Comparison of ENCODE assay signal across 12 cellular contexts in genomic region chr19:47020132-47020805, GRCh38. TPM values are rescaled to one million over a fixed set of nuclear protein-coding genes. Genes with fewer than 3 reads are reported as not detected.
DNase-seq lines count a peak whose midpoint lies in the region; ATAC-seq, FAIRE-seq and TF ChIP-seq lines count a peak whose summit lies in the region.
"Had no signal": no experiment of that assay in that cellular context is flagged by ENCODE, and none has a peak within 500 bp of the region (broad histone marks: within the 10 kb centered on the region; RNA-seq: fewer than 3 reads in every experiment).

No MANE protein-coding gene starts in this region.

- H2BK5ac ChIP-seq in H1 (ENCODE audit: low read depth, low read length), result no peak overlapping the region

- H4K91ac ChIP-seq in H1 (replicated peaks; ENCODE audit: insufficient read length, low read length), result no peak overlapping the region

- no peak for DNase-seq in CD8-positive, alpha-beta T cell
- DNase-seq in H1 (ENCODE audit: low read depth in 1 of 2, low spot score in 2 of 2) (no peak), osteocyte (ENCODE audit: extremely low spot score, unreplicated experiment) (no peak), HTR-8/SVneo (ENCODE audit: insufficient read length, low spot score) (no peak), C1 segment of cervical spinal cord (lab: John Stamatoyannopoulos, UW) (no peak)
- DNase-seq: activated effector memory CD4-positive, alpha-beta T cell treated with Interleukin-2 at 50 U/mL for 16 hours; T-helper 1 cell had no signal

- peaks cover 17% of the 10 kb centered on the region for H3K4me1 Mint-ChIP-seq in CD8-positive, alpha-beta T cell (ENCODE audit: low read depth)
- peaks cover 15% of the 10 kb centered on the region for H3K4me1 Mint-ChIP-seq in osteocyte (ENCODE audit: unreplicated experiment)

- no peak for TF ChIP-seq POLR2A in H1 (IDR thresholded peaks at IDR 0.05; ENCODE audit: control extremely low read depth in 1 of 2, low read depth in 2 of 2, low read length in 2 of 2)

- peaks cover 32% of the 10 kb centered on the region for H3K27me3 ChIP-seq in CD8-positive, alpha-beta T cell (ENCODE audit: insufficient read depth, low read length)
- H3K27me3 ChIP-seq in H1 (replicated peaks in 1 of 4; ENCODE audit: control insufficient read depth in 3 of 4, extremely low read depth in 1 of 4, insufficient read depth in 3 of 4, low read length in 3 of 4), result peaks cover 24 to 53% (median 49%) of the 10 kb centered on the region in 4 experiments

- no peak overlapping the region for H4K5ac ChIP-seq in H1 (ENCODE audit: insufficient read length, low read depth, low read length)

- peak; percentile 38 for ATAC-seq in CD8-positive, alpha-beta T cell
- no peak for ATAC-seq in GM21529 (IDR thresholded peaks at IDR 0.05; ENCODE audit: unreplicated experiment)
- no peak for ATAC-seq in GM18520 (IDR thresholded peaks at IDR 0.05; ENCODE audit: unreplicated experiment)

- peak overlapping the region; percentile 62 to 87 for H3K4me2 ChIP-seq in H1 (ENCODE audit: insufficient read depth in 1 of 2, low read depth in 2 of 2, low read length in 2 of 2)

- no peak overlapping the region for H3K56ac ChIP-seq in H1 (replicated peaks; ENCODE audit: insufficient read length, low read depth, low read length)

- H3K27ac Mint-ChIP-seq in CD8-positive, alpha-beta T cell, result no peak overlapping the region
- H3K27ac Mint-ChIP-seq in osteocyte (ENCODE audit: unreplicated experiment), result no peak overlapping the region
- H3K27ac Mint-ChIP-seq: natural killer cell treated with Interleukin-12 subunit alpha and Interleukin-12 subunit beta and Interleukin-15 and Interleukin-18, amount 100 ng/mL, for 72 hours had no signal

- no peak overlapping the region for H3K4me3 Mint-ChIP-seq in CD8-positive, alpha-beta T cell
- peak overlapping the region; percentile 61 for H3K4me3 Mint-ChIP-seq in osteocyte (ENCODE audit: unreplicated experiment)
- H3K4me3 Mint-ChIP-seq: natural killer cell treated with Interleukin-12 subunit alpha and Interleukin-12 subunit beta and Interleukin-15 and Interleukin-18, amount 100 ng/mL, for 72 hours had no signal

- no peak overlapping the region for H3K27ac ChIP-seq in CD8-positive, alpha-beta T cell (ENCODE audit: low read depth, low read length)
- H3K27ac ChIP-seq in H1 (ENCODE audit: low read depth, low read length), result no peak overlapping the region
- H3K27ac ChIP-seq: HL-60 had no signal

- H4K8ac ChIP-seq in H1 (ENCODE audit: extremely low read depth, insufficient read depth, low read length), result no peak overlapping the region; the same call in 1 of the 2 replicates

- TF ChIP-seq EP300 in Ishikawa (IDR thresholded peaks at IDR 0.05; ENCODE audit: borderline replicate concordance), result no peak
- no peak for TF ChIP-seq EP300 in H1 (IDR thresholded peaks at IDR 0.05; ENCODE audit: borderline replicate concordance in 1 of 2, low read depth in 2 of 2, low read length in 2 of 2)

- H3K36me3 ChIP-seq in CD8-positive, alpha-beta T cell (ENCODE audit: insufficient read depth, low read length), result no peaks in the 10 kb centered on the region
- no peaks in the 10 kb centered on the region for H3K36me3 ChIP-seq in H1 (ENCODE audit: control insufficient read depth in 2 of 4, insufficient read depth in 4 of 4, low read length in 3 of 4)

- H3K4me3 ChIP-seq in CD8-positive, alpha-beta T cell (ENCODE audit: low read depth, low read length), result no peak overlapping the region
- H3K4me3 ChIP-seq in H1 (ENCODE audit: extremely low read depth in 1 of 4, insufficient read depth in 2 of 4, low read depth in 3 of 4, low read length in 4 of 4), result peak overlapping the region; percentile 42 to 69 (median 46); a peak in 7 of 8 replicates

- peaks cover 35% of the 10 kb centered on the region for H3K27me3 Mint-ChIP-seq in CD8-positive, alpha-beta T cell (ENCODE audit: low read depth)
- H3K27me3 Mint-ChIP-seq in osteocyte (ENCODE audit: unreplicated experiment), result peaks cover 21% of the 10 kb centered on the region

- no peak overlapping the region for H3K4ac ChIP-seq in H1 (replicated peaks; ENCODE audit: insufficient read length, low read depth, low read length)

- H4K20me1 ChIP-seq in H1 (replicated peaks in 1 of 2; ENCODE audit: control insufficient read depth in 1 of 2, insufficient read depth in 2 of 2, low read length in 2 of 2), result peaks cover 0 to 3% of the 10 kb centered on the region in 2 experiments

- H3K23ac ChIP-seq in H1 (ENCODE audit: insufficient read length), result no peak overlapping the region

- 0 out of 7 replicates have a peak overlapping the region, but pooled peaks of 1 of the 4 experiments have one; percentile 47 for H3K9ac ChIP-seq in H1 (replicated peaks in 1 of 4; ENCODE audit: extremely low read depth in 1 of 4, low read depth in 3 of 4, low read length in 3 of 4)

- no peaks in the 10 kb centered on the region for H3K9me3 Mint-ChIP-seq in CD8-positive, alpha-beta T cell
- no peaks in the 10 kb centered on the region for H3K9me3 Mint-ChIP-seq in osteocyte (ENCODE audit: unreplicated experiment)
- H3K9me3 Mint-ChIP-seq: natural killer cell treated with Interleukin-12 subunit alpha and Interleukin-12 subunit beta and Interleukin-15 and Interleukin-18, amount 100 ng/mL, for 72 hours had no signal

- FAIRE-seq in H1 (lab: Jason Lieb, UNC), result no peak
- FAIRE-seq in HTR-8/SVneo (lab: Jason Lieb, UNC), result no peak

- H2BK15ac ChIP-seq in H1 (ENCODE audit: low read length), result no peak overlapping the region

- POLR2A ChIA-PET in CD8-positive, alpha-beta T cell (lab: Charles Lee), result no interaction called here
- POLR2A ChIA-PET in H1 (lab: Charles Lee; ENCODE audit: partially characterized antibody), result interaction anchor here (1.0 to 1.8 kb wide), 6 partner anchors 15 to 158 kb away, joined by 3 to 6 read pairs (median 4); partner anchors contain the start of gene ZC3H4

- TF ChIP-seq RAD21 in Ishikawa (IDR thresholded peaks at IDR 0.05; ENCODE audit: low read depth) (no peak), H1 (IDR thresholded peaks at IDR 0.05 in 1 of 2, conservative IDR thresholded peaks at IDR 0.05 in 1 of 2; ENCODE audit: low read depth in 2 of 2, low read length in 2 of 2) (no peak)

- no peak overlapping the region for H2AFZ ChIP-seq in H1 (ENCODE audit: low read length)

- peaks cover 26% of the 10 kb centered on the region for H3K4me1 ChIP-seq in CD8-positive, alpha-beta T cell (ENCODE audit: insufficient read depth, low read length)
- peaks cover 0 to 20% (median 11%) of the 10 kb centered on the region in 4 experiments; a peak in 5 of 7 replicates for H3K4me1 ChIP-seq in H1 (replicated peaks in 1 of 4; ENCODE audit: control insufficient read depth in 3 of 4, insufficient read depth in 4 of 4, low read length in 3 of 4)

- H2BK20ac ChIP-seq in H1 (ENCODE audit: low read length), result no peak overlapping the region

- no peaks in the 10 kb centered on the region for H3K79me1 ChIP-seq in H1 (ENCODE audit: low read depth, low read length)

- WGBS in H1 (ENCODE audit: extremely low coverage in 1 of 2, insufficient coverage in 1 of 2, insufficient read length in 1 of 2, insufficient replicate concordance in 2 of 2, low coverage in 1 of 2, low lambda C conversion rate in 2 of 2, missing lambda C conversion rate in 1 of 2), 2 experiments, result 4% methylated on average over 9 of the region's 62 CpGs; no CpG with 5 or more reads in 1 of the 2 experiments

- H2AK5ac ChIP-seq in H1 (ENCODE audit: low read depth, low read length), result no peak overlapping the region

- H3K79me2 ChIP-seq in H1 (ENCODE audit: control insufficient read depth in 1 of 2, insufficient read depth in 2 of 2, low read length in 2 of 2), result no peaks in the 10 kb centered on the region

- intact Hi-C loops in CD8-positive, alpha-beta T cell (cut with DNase I, micrococcal nuclease), result no loop called here

- TF ChIP-seq CTCF in CD8-positive, alpha-beta T cell (IDR thresholded peaks at IDR 0.05), result no peak
- TF ChIP-seq CTCF in H1 (IDR thresholded peaks at IDR 0.05; ENCODE audit: control extremely low read depth in 1 of 3, insufficient read depth in 1 of 3, low read depth in 1 of 3, low read length in 3 of 3), result no peak
- TF ChIP-seq CTCF in osteocyte (IDR thresholded peaks at IDR 0.05), result no peak

- H3K9me3 ChIP-seq in CD8-positive, alpha-beta T cell (ENCODE audit: low read length), result no peaks in the 10 kb centered on the region
- H3K9me3 ChIP-seq in H1 (ENCODE audit: insufficient read depth in 2 of 2, low read depth in 1 of 2, low read length in 1 of 2), result no peaks in the 10 kb centered on the region

- no peaks in the 10 kb centered on the region for H3K36me3 Mint-ChIP-seq in CD8-positive, alpha-beta T cell
- H3K36me3 Mint-ChIP-seq in osteocyte (ENCODE audit: unreplicated experiment), result no peaks in the 10 kb centered on the region
- H3K36me3 Mint-ChIP-seq: natural killer cell treated with Interleukin-12 subunit alpha and Interleukin-12 subunit beta and Interleukin-15 and Interleukin-18, amount 100 ng/mL, for 72 hours had no signal

- H2BK12ac ChIP-seq in H1 (ENCODE audit: low read depth, low read length), result no peak overlapping the region

- CTCF ChIA-PET in CD8-positive, alpha-beta T cell (lab: Charles Lee), result interaction anchor here (1.0 to 1.5 kb wide), 3 partner anchors 27 to 105 kb away, joined by 3 read pairs; no protein-coding TSS in a partner anchor
- CTCF ChIA-PET in H1 (lab: Charles Lee; ENCODE audit: partially characterized antibody), result interaction anchor here (0.5 to 2.0 kb wide), 10 partner anchors 8 to 229 kb away, joined by 3 to 10 read pairs (median 4); no protein-coding TSS in a partner anchor

- H3K14ac ChIP-seq in H1 (ENCODE audit: insufficient read length), result no peak overlapping the region

- H3K23me2 ChIP-seq in H1 (ENCODE audit: low read depth, low read length), result peaks cover 15% of the 10 kb centered on the region; the same call in 1 of the 2 replicates

- no peak overlapping the region; the same call in 1 of the 2 replicates for H3K18ac ChIP-seq in H1 (ENCODE audit: extremely low read depth, low read length)

- no peak overlapping the region for H2BK120ac ChIP-seq in H1 (replicated peaks; ENCODE audit: low read depth, low read length)

RNA-seq across cellular contexts. Expression of gene NPAS1, which starts 0.6 kb away (rescaled TPM):
- 1 to 10 TPM; 1.1 to 1.6 TPM for total RNA-seq in CD8-positive, alpha-beta T cell
- 9.0 and 9.9 TPM in 2 replicates for total RNA-seq in H1 (2021; fragmentation: NEBNext Ultra II Directional; extraction: Animal tissue kit (Norgen Biotek cat#: 25700))
- polyA plus RNA-seq in H1 (2011; rRNA removed), result 13.9 and 26.8 TPM in 2 replicates
- 17.3 TPM for polyA plus RNA-seq in H1 (2011; cell fraction: cytosol; rRNA removed)
- polyA plus RNA-seq in H1 (2011; cell fraction: nucleus; rRNA removed), result 27.9 TPM
- 7.4 to 12.8 TPM (median 11.3 TPM) in 4 replicates for polyA plus RNA-seq in H1 (2012, experiment 1 of 2)
- polyA plus RNA-seq in H1 (2012, experiment 2 of 2), result 9.8 TPM
- 6.6 TPM for polyA plus RNA-seq in H1 (2013, experiment 1 of 2)
- 5.8 TPM for polyA plus RNA-seq in H1 (2013, experiment 2 of 2)
- polyA minus RNA-seq in H1 (2011; rRNA and poly(A)+ RNA removed), result 2.4 and 4.5 TPM in 2 replicates
- 9.7 TPM for polyA minus RNA-seq in H1 (2011; cell fraction: cytosol; rRNA and poly(A)+ RNA removed)
- 9.2 TPM for polyA minus RNA-seq in H1 (2011; cell fraction: nucleus; rRNA and poly(A)+ RNA removed)
- 0.71 and 0.99 TPM in 2 replicates for total RNA-seq in osteocyte
- total RNA-seq: natural killer cell treated with Interleukin-12 subunit alpha and Interleukin-12 subunit beta and Interleukin-15 and Interleukin-18, amount 100 ng/mL, for 72 hours had no signal

RNA-seq across cellular contexts. Expression of gene TMEM160, which starts 28.2 kb away (rescaled TPM):
- 10 to 100 TPM; 17.9 to 18.4 TPM for total RNA-seq in CD8-positive, alpha-beta T cell
- 57.5 and 61.7 TPM in 2 replicates for total RNA-seq in H1 (2021; fragmentation: NEBNext Ultra II Directional; extraction: Animal tissue kit (Norgen Biotek cat#: 25700))
- 152 and 209 TPM in 2 replicates for polyA plus RNA-seq in H1 (2011; rRNA removed)
- polyA plus RNA-seq in H1 (2011; cell fraction: cytosol; rRNA removed), result 87.1 TPM
- 85.1 TPM for polyA plus RNA-seq in H1 (2011; cell fraction: nucleus; rRNA removed)
- 19.0 to 57.5 TPM (median 50.3 TPM) in 4 replicates for polyA plus RNA-seq in H1 (2012, experiment 1 of 2)
- polyA plus RNA-seq in H1 (2012, experiment 2 of 2), result 55.3 TPM
- polyA plus RNA-seq in H1 (2013, experiment 1 of 2), result 61.7 TPM
- 60.3 TPM for polyA plus RNA-seq in H1 (2013, experiment 2 of 2)
- 2.0 and 2.2 TPM in 2 replicates for polyA minus RNA-seq in H1 (2011; rRNA and poly(A)+ RNA removed)
- polyA minus RNA-seq in H1 (2011; cell fraction: cytosol; rRNA and poly(A)+ RNA removed), result 19.2 TPM
- 26.7 TPM for polyA minus RNA-seq in H1 (2011; cell fraction: nucleus; rRNA and poly(A)+ RNA removed)
- total RNA-seq in osteocyte, result 35.2 and 41.4 TPM in 2 replicates
